22 cellular contexts compared by ENCODE assay signal in genomic region chr5:125510651-125511050, GRCh38.
"Had no signal": no experiment of that assay in that cellular context is flagged by ENCODE, and none has a peak within 500 bp of the region (broad histone marks: within the 10 kb centered on the region; RNA-seq: fewer than 3 reads in every experiment).

No MANE protein-coding gene starts in this region.

- H3K4me1 ChIP-seq: colonic mucosa, left ventricle myocardium inferior, lower lobe of right lung, right atrium auricular region, sigmoid colon, stomach, transverse colon had no signal

- DNase-seq: colonic mucosa; effector CD4-positive, alpha-beta T cell; foreskin melanocyte; head of caudate nucleus; kidney; left cardiac atrium; left ventricle myocardium inferior; lower lobe of right lung; mesendoderm; naive thymus-derived CD4-positive, alpha-beta T cell; nephron progenitor cell; posterior cingulate gyrus; sigmoid colon; small intestine; stimulated activated CD4-positive, alpha-beta T cell treated with anti-CD3 and anti-CD28 coated beads, Interleukin-12 subunit alpha, Interleukin-12 subunit beta, amount 100 ng/mL, for 4 hours; stimulated activated naive CD4-positive, alpha-beta T cell; stomach; substantia nigra; transverse colon had no signal

- H3K79me2 ChIP-seq: hepatocyte had no signal

- H3K27ac ChIP-seq: colonic mucosa, hepatocyte, left ventricle myocardium inferior, lower lobe of right lung, right atrium auricular region, sigmoid colon, stomach, thoracic aorta, transverse colon had no signal

- H2AFZ ChIP-seq: hepatocyte had no signal

- H3K36me3 ChIP-seq: colonic mucosa, left ventricle myocardium inferior, lower lobe of right lung, right atrium auricular region, sigmoid colon, stomach, thoracic aorta, transverse colon had no signal

- H3K4me3 ChIP-seq: colonic mucosa, hepatocyte, left ventricle myocardium inferior, lower lobe of right lung, right atrium auricular region, sigmoid colon, stomach, thoracic aorta, transverse colon had no signal

- H3K4me2 ChIP-seq: hepatocyte had no signal

- ATAC-seq: left cardiac atrium; lower lobe of right lung; naive thymus-derived CD4-positive, alpha-beta T cell had no signal

- H3K9me3 ChIP-seq: colonic mucosa, left ventricle myocardium inferior, lower lobe of right lung, right atrium auricular region, sigmoid colon, stomach, thoracic aorta, transverse colon had no signal

- FAIRE-seq: kidney, small intestine had no signal

- H3K27me3 ChIP-seq: colonic mucosa, hepatocyte, right atrium auricular region, sigmoid colon, stomach, transverse colon had no signal
